Comparison of ENCODE assay signal across 1 cellular context in the genomic region with DNA sequence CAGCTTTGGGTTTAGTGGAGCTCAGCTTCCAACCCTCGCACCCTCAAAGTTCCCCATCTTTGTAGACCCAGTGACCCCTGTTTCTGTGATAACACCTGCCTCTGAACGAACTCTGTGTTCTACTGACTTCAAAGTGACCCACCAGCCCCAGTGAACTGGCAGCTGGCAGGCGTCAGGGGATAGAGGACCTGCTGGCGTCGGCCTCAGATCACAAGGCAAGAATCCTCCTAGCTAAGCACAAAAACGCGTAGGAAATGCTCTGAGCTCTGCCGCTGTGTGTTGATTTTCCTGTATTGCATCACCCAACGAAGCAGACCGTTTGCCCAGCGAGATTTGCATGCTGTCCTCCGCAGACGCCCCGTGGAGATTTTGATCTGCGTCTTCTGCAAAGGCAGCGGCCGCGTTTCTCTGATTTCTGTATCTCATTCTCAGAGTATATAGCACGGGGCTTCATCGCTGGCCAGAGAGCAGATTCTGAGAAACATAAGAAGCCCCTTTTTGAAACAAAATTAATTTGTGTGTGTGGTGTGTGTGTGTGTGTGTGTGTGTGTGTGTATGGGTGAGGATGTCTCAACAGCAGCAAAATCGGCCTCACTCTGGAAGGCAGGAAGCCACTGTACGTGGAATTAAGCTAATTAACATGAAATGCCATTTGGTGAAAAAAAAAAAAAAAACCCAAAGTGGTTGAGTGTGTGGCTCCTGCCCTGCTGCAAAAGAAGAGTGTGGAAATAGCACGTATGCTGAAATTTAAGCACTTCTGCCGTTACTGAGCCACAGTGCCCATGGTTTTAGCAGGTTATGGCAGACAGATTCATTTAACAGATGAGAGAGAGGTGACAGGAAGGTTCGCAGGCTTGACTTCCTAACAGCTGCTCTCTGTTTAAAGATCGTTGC.
TF ChIP-seq lines count a peak whose summit lies in the region.

No MANE protein-coding gene starts in this region.

TF ChIP-seq in HepG2, 621 proteins besides CTCF, POLR2A, EP300 and RAD21 (continued from another document and continues in another):
- TF ChIP-seq ZNF260 (CRISPR knock-in tag; IDR thresholded peaks at IDR 0.05; ENCODE audit: borderline replicate concordance, low read depth): no peak
- TF ChIP-seq ZNF296 (CRISPR knock-in tag; conservative IDR thresholded peaks at IDR 0.05): no peak
- TF ChIP-seq ZFP37 (CRISPR knock-in tag; IDR thresholded peaks at IDR 0.05; ENCODE audit: borderline replicate concordance): no peak; the same call in 1 of the 2 replicates
- TF ChIP-seq U2AF2 (IDR thresholded peaks at IDR 0.05; ENCODE audit: low read depth, low read length): no peak
- TF ChIP-seq THAP11 (CRISPR knock-in tag; IDR thresholded peaks at IDR 0.05): peak; percentile 64
- peak; percentile 21; the same call in 1 of the 2 replicates for TF ChIP-seq GATA4 (IDR thresholded peaks at IDR 0.05; ENCODE audit: borderline replicate concordance, low read depth)
- no peak for TF ChIP-seq NFYB (CRISPR knock-in tag; IDR thresholded peaks at IDR 0.05)
- 0 out of 2 replicates have a peak, but pooled peaks have one; percentile 33 for TF ChIP-seq MTA1 (CRISPR knock-in tag; IDR thresholded peaks at IDR 0.05; ENCODE audit: borderline replicate concordance)
- TF ChIP-seq HES4 (CRISPR knock-in tag; IDR thresholded peaks at IDR 0.05; ENCODE audit: borderline replicate concordance): no peak
- no peak for TF ChIP-seq AHR (CRISPR knock-in tag; IDR thresholded peaks at IDR 0.05)
- no peak for TF ChIP-seq TRIM24 (CRISPR knock-in tag; IDR thresholded peaks at IDR 0.05)
- peak; percentile 20; the same call in 1 of the 2 replicates for TF ChIP-seq ZBTB20 (CRISPR knock-in tag; IDR thresholded peaks at IDR 0.05; ENCODE audit: borderline replicate concordance, low read depth)
- TF ChIP-seq ZBTB21 (CRISPR knock-in tag; IDR thresholded peaks at IDR 0.05): peak; percentile 60; the same call in 1 of the 2 replicates
- TF ChIP-seq, protein P1, sequence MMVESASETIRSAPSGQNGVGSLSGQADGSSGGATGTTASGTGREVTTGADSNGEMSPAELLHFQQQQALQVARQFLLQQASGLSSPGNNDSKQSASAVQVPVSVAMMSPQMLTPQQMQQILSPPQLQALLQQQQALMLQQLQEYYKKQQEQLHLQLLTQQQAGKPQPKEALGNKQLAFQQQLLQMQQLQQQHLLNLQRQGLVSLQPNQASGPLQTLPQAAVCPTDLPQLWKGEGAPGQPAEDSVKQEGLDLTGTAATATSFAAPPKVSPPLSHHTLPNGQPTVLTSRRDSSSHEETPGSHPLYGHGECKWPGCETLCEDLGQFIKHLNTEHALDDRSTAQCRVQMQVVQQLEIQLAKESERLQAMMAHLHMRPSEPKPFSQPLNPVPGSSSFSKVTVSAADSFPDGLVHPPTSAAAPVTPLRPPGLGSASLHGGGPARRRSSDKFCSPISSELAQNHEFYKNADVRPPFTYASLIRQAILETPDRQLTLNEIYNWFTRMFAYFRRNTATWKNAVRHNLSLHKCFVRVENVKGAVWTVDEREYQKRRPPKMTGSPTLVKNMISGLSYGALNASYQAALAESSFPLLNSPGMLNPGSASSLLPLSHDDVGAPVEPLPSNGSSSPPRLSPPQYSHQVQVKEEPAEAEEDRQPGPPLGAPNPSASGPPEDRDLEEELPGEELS (CRISPR knock-in tag; IDR thresholded peaks at IDR 0.05): peak; percentile 74
- TF ChIP-seq, protein P2, sequence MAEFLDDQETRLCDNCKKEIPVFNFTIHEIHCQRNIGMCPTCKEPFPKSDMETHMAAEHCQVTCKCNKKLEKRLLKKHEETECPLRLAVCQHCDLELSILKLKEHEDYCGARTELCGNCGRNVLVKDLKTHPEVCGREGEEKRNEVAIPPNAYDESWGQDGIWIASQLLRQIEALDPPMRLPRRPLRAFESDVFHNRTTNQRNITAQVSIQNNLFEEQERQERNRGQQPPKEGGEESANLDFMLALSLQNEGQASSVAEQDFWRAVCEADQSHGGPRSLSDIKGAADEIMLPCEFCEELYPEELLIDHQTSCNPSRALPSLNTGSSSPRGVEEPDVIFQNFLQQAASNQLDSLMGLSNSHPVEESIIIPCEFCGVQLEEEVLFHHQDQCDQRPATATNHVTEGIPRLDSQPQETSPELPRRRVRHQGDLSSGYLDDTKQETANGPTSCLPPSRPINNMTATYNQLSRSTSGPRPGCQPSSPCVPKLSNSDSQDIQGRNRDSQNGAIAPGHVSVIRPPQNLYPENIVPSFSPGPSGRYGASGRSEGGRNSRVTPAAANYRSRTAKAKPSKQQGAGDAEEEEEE (CRISPR knock-in tag; IDR thresholded peaks at IDR 0.05; ENCODE audit: borderline replicate concordance): no peak
- TF ChIP-seq, protein P3, sequence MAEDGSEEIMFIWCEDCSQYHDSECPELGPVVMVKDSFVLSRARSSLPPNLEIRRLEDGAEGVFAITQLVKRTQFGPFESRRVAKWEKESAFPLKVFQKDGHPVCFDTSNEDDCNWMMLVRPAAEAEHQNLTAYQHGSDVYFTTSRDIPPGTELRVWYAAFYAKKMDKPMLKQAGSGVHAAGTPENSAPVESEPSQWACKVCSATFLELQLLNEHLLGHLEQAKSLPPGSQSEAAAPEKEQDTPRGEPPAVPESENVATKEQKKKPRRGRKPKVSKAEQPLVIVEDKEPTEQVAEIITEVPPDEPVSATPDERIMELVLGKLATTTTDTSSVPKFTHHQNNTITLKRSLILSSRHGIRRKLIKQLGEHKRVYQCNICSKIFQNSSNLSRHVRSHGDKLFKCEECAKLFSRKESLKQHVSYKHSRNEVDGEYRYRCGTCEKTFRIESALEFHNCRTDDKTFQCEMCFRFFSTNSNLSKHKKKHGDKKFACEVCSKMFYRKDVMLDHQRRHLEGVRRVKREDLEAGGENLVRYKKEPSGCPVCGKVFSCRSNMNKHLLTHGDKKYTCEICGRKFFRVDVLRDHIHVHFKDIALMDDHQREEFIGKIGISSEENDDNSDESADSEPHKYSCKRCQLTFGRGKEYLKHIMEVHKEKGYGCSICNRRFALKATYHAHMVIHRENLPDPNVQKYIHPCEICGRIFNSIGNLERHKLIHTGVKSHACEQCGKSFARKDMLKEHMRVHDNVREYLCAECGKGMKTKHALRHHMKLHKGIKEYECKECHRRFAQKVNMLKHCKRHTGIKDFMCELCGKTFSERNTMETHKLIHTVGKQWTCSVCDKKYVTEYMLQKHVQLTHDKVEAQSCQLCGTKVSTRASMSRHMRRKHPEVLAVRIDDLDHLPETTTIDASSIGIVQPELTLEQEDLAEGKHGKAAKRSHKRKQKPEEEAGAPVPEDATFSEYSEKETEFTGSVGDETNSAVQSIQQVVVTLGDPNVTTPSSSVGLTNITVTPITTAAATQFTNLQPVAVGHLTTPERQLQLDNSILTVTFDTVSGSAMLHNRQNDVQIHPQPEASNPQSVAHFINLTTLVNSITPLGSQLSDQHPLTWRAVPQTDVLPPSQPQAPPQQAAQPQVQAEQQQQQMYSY (CRISPR knock-in tag; IDR thresholded peaks at IDR 0.05): no peak
- peak; percentile 60; the same call in 1 of the 2 replicates for TF ChIP-seq ZNF543 (CRISPR knock-in tag; IDR thresholded peaks at IDR 0.05)
- TF ChIP-seq ZFYVE20 (CRISPR knock-in tag; IDR thresholded peaks at IDR 0.05; ENCODE audit: borderline replicate concordance, low read depth): no peak
- TF ChIP-seq, protein P4, sequence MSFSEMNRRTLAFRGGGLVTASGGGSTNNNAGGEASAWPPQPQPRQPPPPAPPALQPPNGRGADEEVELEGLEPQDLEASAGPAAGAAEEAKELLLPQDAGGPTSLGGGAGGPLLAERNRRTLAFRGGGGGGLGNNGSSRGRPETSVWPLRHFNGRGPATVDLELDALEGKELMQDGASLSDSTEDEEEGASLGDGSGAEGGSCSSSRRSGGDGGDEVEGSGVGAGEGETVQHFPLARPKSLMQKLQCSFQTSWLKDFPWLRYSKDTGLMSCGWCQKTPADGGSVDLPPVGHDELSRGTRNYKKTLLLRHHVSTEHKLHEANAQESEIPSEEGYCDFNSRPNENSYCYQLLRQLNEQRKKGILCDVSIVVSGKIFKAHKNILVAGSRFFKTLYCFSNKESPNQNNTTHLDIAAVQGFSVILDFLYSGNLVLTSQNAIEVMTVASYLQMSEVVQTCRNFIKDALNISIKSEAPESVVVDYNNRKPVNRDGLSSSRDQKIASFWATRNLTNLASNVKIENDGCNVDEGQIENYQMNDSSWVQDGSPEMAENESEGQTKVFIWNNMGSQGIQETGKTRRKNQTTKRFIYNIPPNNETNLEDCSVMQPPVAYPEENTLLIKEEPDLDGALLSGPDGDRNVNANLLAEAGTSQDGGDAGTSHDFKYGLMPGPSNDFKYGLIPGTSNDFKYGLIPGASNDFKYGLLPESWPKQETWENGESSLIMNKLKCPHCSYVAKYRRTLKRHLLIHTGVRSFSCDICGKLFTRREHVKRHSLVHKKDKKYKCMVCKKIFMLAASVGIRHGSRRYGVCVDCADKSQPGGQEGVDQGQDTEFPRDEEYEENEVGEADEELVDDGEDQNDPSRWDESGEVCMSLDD (CRISPR knock-in tag; IDR thresholded peaks at IDR 0.05; ENCODE audit: borderline replicate concordance): peak; percentile 75; the same call in 1 of the 2 replicates
- TF ChIP-seq ZNF430 (CRISPR knock-in tag; IDR thresholded peaks at IDR 0.05): no peak
- TF ChIP-seq, protein P5, sequence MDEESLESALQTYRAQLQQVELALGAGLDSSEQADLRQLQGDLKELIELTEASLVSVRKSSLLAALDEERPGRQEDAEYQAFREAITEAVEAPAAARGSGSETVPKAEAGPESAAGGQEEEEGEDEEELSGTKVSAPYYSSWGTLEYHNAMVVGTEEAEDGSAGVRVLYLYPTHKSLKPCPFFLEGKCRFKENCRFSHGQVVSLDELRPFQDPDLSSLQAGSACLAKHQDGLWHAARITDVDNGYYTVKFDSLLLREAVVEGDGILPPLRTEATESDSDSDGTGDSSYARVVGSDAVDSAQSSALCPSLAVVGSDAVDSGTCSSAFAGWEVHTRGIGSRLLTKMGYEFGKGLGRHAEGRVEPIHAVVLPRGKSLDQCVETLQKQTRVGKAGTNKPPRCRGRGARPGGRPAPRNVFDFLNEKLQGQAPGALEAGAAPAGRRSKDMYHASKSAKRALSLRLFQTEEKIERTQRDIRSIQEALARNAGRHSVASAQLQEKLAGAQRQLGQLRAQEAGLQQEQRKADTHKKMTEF (CRISPR knock-in tag; IDR thresholded peaks at IDR 0.05): peak; percentile 66
- peak; percentile 82 for TF ChIP-seq ELF3 (CRISPR knock-in tag; IDR thresholded peaks at IDR 0.05)
- peak; percentile 76 for TF ChIP-seq ERF (CRISPR knock-in tag; IDR thresholded peaks at IDR 0.05)
- no peak for TF ChIP-seq ZNF879 (CRISPR knock-in tag; IDR thresholded peaks at IDR 0.05)
- no peak for TF ChIP-seq AGO1 (IDR thresholded peaks at IDR 0.05; ENCODE audit: low read depth, low read length, poor library complexity, severe bottlenecking)
- TF ChIP-seq FOXP1 (IDR thresholded peaks at IDR 0.05): no peak
- TF ChIP-seq FOXP1 (CRISPR knock-in tag; IDR thresholded peaks at IDR 0.05): peak; percentile 55
- TF ChIP-seq ZNF841 (CRISPR knock-in tag; IDR thresholded peaks at IDR 0.05; ENCODE audit: borderline replicate concordance): no peak
- TF ChIP-seq, protein P6, sequence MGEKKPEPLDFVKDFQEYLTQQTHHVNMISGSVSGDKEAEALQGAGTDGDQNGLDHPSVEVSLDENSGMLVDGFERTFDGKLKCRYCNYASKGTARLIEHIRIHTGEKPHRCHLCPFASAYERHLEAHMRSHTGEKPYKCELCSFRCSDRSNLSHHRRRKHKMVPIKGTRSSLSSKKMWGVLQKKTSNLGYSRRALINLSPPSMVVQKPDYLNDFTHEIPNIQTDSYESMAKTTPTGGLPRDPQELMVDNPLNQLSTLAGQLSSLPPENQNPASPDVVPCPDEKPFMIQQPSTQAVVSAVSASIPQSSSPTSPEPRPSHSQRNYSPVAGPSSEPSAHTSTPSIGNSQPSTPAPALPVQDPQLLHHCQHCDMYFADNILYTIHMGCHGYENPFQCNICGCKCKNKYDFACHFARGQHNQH (CRISPR knock-in tag; IDR thresholded peaks at IDR 0.05): peak; percentile 56; the same call in 1 of the 2 replicates
- no peak for TF ChIP-seq SP4 (CRISPR knock-in tag; IDR thresholded peaks at IDR 0.05)
- no peak for TF ChIP-seq ZNF354B (CRISPR knock-in tag; IDR thresholded peaks at IDR 0.05)
- TF ChIP-seq, protein P7, sequence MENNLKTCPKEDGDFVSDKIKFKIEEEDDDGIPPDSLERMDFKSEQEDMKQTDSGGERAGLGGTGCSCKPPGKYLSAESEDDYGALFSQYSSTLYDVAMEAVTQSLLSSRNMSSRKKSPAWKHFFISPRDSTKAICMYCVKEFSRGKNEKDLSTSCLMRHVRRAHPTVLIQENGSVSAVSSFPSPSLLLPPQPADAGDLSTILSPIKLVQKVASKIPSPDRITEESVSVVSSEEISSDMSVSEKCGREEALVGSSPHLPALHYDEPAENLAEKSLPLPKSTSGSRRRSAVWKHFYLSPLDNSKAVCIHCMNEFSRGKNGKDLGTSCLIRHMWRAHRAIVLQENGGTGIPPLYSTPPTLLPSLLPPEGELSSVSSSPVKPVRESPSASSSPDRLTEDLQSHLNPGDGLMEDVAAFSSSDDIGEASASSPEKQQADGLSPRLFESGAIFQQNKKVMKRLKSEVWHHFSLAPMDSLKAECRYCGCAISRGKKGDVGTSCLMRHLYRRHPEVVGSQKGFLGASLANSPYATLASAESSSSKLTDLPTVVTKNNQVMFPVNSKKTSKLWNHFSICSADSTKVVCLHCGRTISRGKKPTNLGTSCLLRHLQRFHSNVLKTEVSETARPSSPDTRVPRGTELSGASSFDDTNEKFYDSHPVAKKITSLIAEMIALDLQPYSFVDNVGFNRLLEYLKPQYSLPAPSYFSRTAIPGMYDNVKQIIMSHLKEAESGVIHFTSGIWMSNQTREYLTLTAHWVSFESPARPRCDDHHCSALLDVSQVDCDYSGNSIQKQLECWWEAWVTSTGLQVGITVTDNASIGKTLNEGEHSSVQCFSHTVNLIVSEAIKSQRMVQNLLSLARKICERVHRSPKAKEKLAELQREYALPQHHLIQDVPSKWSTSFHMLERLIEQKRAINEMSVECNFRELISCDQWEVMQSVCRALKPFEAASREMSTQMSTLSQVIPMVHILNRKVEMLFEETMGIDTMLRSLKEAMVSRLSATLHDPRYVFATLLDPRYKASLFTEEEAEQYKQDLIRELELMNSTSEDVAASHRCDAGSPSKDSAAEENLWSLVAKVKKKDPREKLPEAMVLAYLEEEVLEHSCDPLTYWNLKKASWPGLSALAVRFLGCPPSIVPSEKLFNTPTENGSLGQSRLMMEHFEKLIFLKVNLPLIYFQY (CRISPR knock-in tag; IDR thresholded peaks at IDR 0.05; ENCODE audit: borderline replicate concordance): peak; percentile 37; the same call in 1 of the 2 replicates
- no peak for TF ChIP-seq ZC3H13 (CRISPR knock-in tag; IDR thresholded peaks at IDR 0.05)
- peak; percentile 87 for TF ChIP-seq SAP130 (CRISPR knock-in tag; IDR thresholded peaks at IDR 0.05; ENCODE audit: low read depth)
- TF ChIP-seq ZBTB1 (CRISPR knock-in tag; IDR thresholded peaks at IDR 0.05; ENCODE audit: borderline replicate concordance): no peak
- no peak for TF ChIP-seq PCBP1 (IDR thresholded peaks at IDR 0.05; ENCODE audit: borderline replicate concordance, low read depth, low read length)
- TF ChIP-seq NFKBIZ (CRISPR knock-in tag; IDR thresholded peaks at IDR 0.05): peak; percentile 72
- TF ChIP-seq, protein P8, sequence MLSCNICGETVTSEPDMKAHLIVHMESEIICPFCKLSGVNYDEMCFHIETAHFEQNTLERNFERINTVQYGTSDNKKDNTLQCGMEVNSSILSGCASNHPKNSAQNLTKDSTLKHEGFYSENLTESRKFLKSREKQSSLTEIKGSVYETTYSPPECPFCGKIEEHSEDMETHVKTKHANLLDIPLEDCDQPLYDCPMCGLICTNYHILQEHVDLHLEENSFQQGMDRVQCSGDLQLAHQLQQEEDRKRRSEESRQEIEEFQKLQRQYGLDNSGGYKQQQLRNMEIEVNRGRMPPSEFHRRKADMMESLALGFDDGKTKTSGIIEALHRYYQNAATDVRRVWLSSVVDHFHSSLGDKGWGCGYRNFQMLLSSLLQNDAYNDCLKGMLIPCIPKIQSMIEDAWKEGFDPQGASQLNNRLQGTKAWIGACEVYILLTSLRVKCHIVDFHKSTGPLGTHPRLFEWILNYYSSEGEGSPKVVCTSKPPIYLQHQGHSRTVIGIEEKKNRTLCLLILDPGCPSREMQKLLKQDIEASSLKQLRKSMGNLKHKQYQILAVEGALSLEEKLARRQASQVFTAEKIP (CRISPR knock-in tag; IDR thresholded peaks at IDR 0.05; ENCODE audit: borderline replicate concordance): no peak
